Comparison of ENCODE assay signal across 8 cellular contexts in the genomic region with DNA sequence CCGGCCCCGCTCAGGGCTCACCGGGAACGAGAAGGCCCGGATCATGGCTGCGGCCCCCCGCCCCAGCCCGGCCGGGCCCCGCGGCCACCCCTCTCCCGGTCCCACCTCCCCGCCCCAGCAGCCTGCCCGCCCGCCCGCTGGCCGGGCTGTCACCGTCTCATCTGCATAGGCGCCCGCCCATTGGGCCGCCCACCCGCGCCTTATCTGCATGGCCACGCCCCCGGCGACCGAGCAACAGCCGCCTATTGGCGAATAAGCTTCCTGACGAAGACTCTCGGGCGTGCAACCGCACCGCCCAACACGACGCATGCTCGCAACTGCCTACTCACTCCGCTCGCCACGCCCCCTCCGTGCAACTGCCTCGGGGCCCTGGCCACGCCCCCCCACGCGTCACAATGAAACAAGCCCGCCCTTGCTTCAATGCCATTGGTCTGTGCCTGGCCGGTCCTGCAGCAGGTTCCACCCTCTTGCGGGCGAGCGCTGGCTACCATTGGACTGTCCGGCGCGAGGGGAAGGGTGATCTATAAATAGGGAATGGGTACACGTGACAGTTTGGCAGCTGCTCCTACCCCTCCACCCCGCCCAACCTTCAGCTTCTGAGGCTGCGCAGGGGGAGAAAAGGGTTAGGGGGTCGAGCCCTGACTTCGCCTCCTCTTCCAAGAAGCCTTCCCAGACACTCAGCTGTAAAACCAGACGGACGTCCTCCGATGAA. TPM values are rescaled to one million over a fixed set of nuclear protein-coding genes. Genes with fewer than 3 reads are reported as not detected.
A peak's percentile ranks its signal among the peaks of the same experiment; 100 is the strongest.
DNase-seq lines count a peak whose midpoint lies in the region; ATAC-seq lines count a peak whose summit lies in the region.

A gene with protein sequence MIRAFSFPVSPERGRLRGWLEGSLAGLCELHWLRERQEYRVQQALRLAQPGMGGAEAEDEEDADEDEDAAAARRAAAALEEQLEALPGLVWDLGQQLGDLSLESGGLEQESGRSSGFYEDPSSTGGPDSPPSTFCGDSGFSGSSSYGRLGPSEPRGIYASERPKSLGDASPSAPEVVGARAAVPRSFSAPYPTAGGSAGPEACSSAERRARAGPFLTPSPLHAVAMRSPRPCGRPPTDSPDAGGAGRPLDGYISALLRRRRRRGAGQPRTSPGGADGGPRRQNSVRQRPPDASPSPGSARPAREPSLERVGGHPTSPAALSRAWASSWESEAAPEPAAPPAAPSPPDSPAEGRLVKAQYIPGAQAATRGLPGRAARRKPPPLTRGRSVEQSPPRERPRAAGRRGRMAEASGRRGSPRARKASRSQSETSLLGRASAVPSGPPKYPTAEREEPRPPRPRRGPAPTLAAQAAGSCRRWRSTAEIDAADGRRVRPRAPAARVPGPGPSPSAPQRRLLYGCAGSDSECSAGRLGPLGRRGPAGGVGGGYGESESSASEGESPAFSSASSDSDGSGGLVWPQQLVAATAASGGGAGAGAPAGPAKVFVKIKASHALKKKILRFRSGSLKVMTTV (minus strand): TSS at position 163 of the 712 bp plus-strand sequence. CDS start 118 bp downstream, at position 45.

- no peak within 1 kb of the TSS for H2BK120ac ChIP-seq in neuronal stem cell (ENCODE audit: low read depth, low read length)

- H3K27me3 Mint-ChIP-seq in activated naive CD4-positive, alpha-beta T cell treated with anti-CD3 and anti-CD28 coated beads, Interleukin-2, amount 50 U/mL, for 24 hours, result peaks cover 7% of the 10 kb centered on the region

- peak within 1 kb of the TSS; percentile 83 for H3K18ac ChIP-seq in neuronal stem cell (ENCODE audit: low read length)

- H3K14ac ChIP-seq in neuronal stem cell (ENCODE audit: low read length), result no peak within 1 kb of the TSS

- H3K9me3 Mint-ChIP-seq in activated naive CD4-positive, alpha-beta T cell treated with anti-CD3 and anti-CD28 coated beads, Interleukin-2, amount 50 U/mL, for 24 hours, result no peaks in the 10 kb centered on the region

- H3K4me3 ChIP-seq in SK-N-MC (peak within 1 kb of the TSS; percentile 84), neuronal stem cell (ENCODE audit: low read length in 2 of 2) (peak within 1 kb of the TSS; percentile 76 to 86)

- peaks cover 19% of the 10 kb centered on the region for H3K4me1 Mint-ChIP-seq in activated naive CD4-positive, alpha-beta T cell treated with anti-CD3 and anti-CD28 coated beads, Interleukin-2, amount 50 U/mL, for 24 hours

- no peak within 1 kb of the TSS for H4K91ac ChIP-seq in neuronal stem cell (ENCODE audit: low read depth, low read length, poor library complexity)

- H3K27me3 ChIP-seq in neuronal stem cell (ENCODE audit: control insufficient read depth in 3 of 3, insufficient read depth in 3 of 3, low read depth in 1 of 3, low read length in 3 of 3), result no peaks in the 10 kb centered on the region

- H2BK15ac ChIP-seq in neuronal stem cell (ENCODE audit: low read length), result no peak within 1 kb of the TSS

- peak within 1 kb of the TSS; percentile 6 for H3K23ac ChIP-seq in neuronal stem cell (ENCODE audit: low read depth, low read length, poor library complexity)

- no peak within 1 kb of the TSS for H3K4ac ChIP-seq in neuronal stem cell (ENCODE audit: low read length)

- H3K36me3 ChIP-seq in SK-N-MC (ENCODE audit: insufficient read depth, low read length) (no peaks in the 10 kb centered on the region), neuronal stem cell (replicated peaks in 1 of 2; ENCODE audit: control insufficient read depth in 2 of 2, insufficient read depth in 2 of 2, low read length in 2 of 2) (no peaks in the 10 kb centered on the region)

- H4K8ac ChIP-seq in neuronal stem cell (ENCODE audit: low read depth, low read length), result no peak within 1 kb of the TSS

- H3K4me2 ChIP-seq in neuronal stem cell (ENCODE audit: insufficient read depth, low read length, poor library complexity, severe bottlenecking), result peak within 1 kb of the TSS; percentile 92

- no peak within 1 kb of the TSS for H3K9ac ChIP-seq in SK-N-MC (ENCODE audit: insufficient read length)
- peak within 1 kb of the TSS; percentile 79 for H3K9ac ChIP-seq in neuronal stem cell (ENCODE audit: low read depth, low read length, poor library complexity)

- H3K36me3 Mint-ChIP-seq in activated naive CD4-positive, alpha-beta T cell treated with anti-CD3 and anti-CD28 coated beads, Interleukin-2, amount 50 U/mL, for 24 hours, result no peaks in the 10 kb centered on the region

- peak within 1 kb of the TSS; percentile 69 for H3K27ac Mint-ChIP-seq in activated naive CD4-positive, alpha-beta T cell treated with anti-CD3 and anti-CD28 coated beads, Interleukin-2, amount 50 U/mL, for 24 hours

- no peaks in the 10 kb centered on the region for H3K79me1 ChIP-seq in neuronal stem cell (ENCODE audit: low read depth, low read length)

- H2BK5ac ChIP-seq in neuronal stem cell (ENCODE audit: low read length), result peak within 1 kb of the TSS; percentile 78

- ATAC-seq in HG02588 (IDR thresholded peaks at IDR 0.05; ENCODE audit: unreplicated experiment), result peak; percentile 88

- peak within 1 kb of the TSS; percentile 64 for H2AK5ac ChIP-seq in neuronal stem cell (ENCODE audit: low read depth, low read length)

- peaks cover 12 to 23% of the 10 kb centered on the region in 2 donors for H3K4me1 ChIP-seq in neuronal stem cell (ENCODE audit: control insufficient read depth in 2 of 2, insufficient read depth in 1 of 2, low read depth in 1 of 2, low read length in 2 of 2)

- H2AFZ ChIP-seq in neuronal stem cell (ENCODE audit: low read length), result peak within 1 kb of the TSS; percentile 94

- H3K4me3 Mint-ChIP-seq in activated naive CD4-positive, alpha-beta T cell treated with anti-CD3 and anti-CD28 coated beads, Interleukin-2, amount 50 U/mL, for 24 hours, result peak within 1 kb of the TSS; percentile 83

- H3K27ac ChIP-seq in SK-N-MC (peak within 1 kb of the TSS; percentile 60), neuronal stem cell (replicated peaks; ENCODE audit: low read length) (peak within 1 kb of the TSS; percentile 3)

- H2BK12ac ChIP-seq in neuronal stem cell (ENCODE audit: low read length), result peak within 1 kb of the TSS; percentile 63

- no CpG with 5 or more reads among the region's 61 CpGs for WGBS in neuronal stem cell (ENCODE audit: extremely low coverage in 2 of 2, insufficient read length in 2 of 2, insufficient replicate concordance in 1 of 2), 2 donors

- H3K9me3 ChIP-seq in SK-N-MC (ENCODE audit: low read depth, low read length), result no peaks in the 10 kb centered on the region
- no peaks in the 10 kb centered on the region for H3K9me3 ChIP-seq in neuronal stem cell (replicated peaks in 1 of 2; ENCODE audit: control insufficient read depth in 2 of 2, insufficient read depth in 1 of 2, low read depth in 1 of 2, low read length in 2 of 2)

- peak; percentile 97 for DNase-seq in GF-D8 (lab: John Stamatoyannopoulos, UW)
- peak; percentile 99 for DNase-seq in NCI-H1048 (lab: John Stamatoyannopoulos, UW)
- peak; percentile 91 for DNase-seq in SK-N-MC (ENCODE audit: low read depth, low spot score)
- peak; percentile 99 for DNase-seq in germinal center (ENCODE audit: low spot score)
- DNase-seq in neuronal stem cell (ENCODE audit: low spot score), result peak; percentile 100
- peak; percentile 99 for DNase-seq in stromal cell of bone marrow (ENCODE audit: low read depth)

RNA-seq across cellular contexts. Expression of the gene that starts here (rescaled TPM):
- polyA plus RNA-seq in neuronal stem cell (2013, experiment 1 of 2), result 6.5 TPM
- 6.5 TPM for polyA plus RNA-seq in neuronal stem cell (2013, experiment 2 of 2)

Comparison
In these comparisons a context has a peak if more than half of its experiments do, and no peak if none do; other contexts are left out.
1. Peak in every context shown above with its lines: DNase-seq, ATAC-seq, H3K4me3 ChIP-seq and H3K27ac ChIP-seq.